Comparison of ENCODE assay signal across 10 cellular contexts in genomic region chr13:67023088-67023893, GRCh38.
A peak's percentile ranks its signal among the peaks of the same experiment; 100 is the strongest.
DNase-seq lines count a peak whose midpoint lies in the region; TF ChIP-seq lines count a peak whose summit lies in the region.
"Had no signal": no experiment of that assay in that cellular context is flagged by ENCODE, and none has a peak within 500 bp of the region (broad histone marks: within the 10 kb centered on the region; RNA-seq: fewer than 3 reads in every experiment).

No MANE protein-coding gene starts in this region.

- CTCF ChIA-PET in AG04450 (lab: Charles Lee): interaction anchor here (2.6 kb wide), 1 partner anchor 29 kb away, joined by 7 read pairs; no protein-coding TSS in a partner anchor

- TF ChIP-seq CTCF in AG04450 (IDR thresholded peaks at IDR 0.05; ENCODE audit: low read depth, low read length) (no peak), vagina (IDR thresholded peaks at IDR 0.05) (no peak)

- POLR2A ChIA-PET in AG04450 (lab: Yijun Ruan, JAX): no interaction called here

- H3K27me3 ChIP-seq in AG04450 (ENCODE audit: control insufficient read depth, insufficient read depth, low read length): no peaks in the 10 kb centered on the region
- H3K27me3 ChIP-seq in HUES6 (ENCODE audit: control insufficient read depth, insufficient read depth, low read length): no peaks in the 10 kb centered on the region
- no peaks in the 10 kb centered on the region for H3K27me3 ChIP-seq in vagina

- intact Hi-C loops in vagina (cut with DNase I): no loop called here

- no peak for TF ChIP-seq POLR2A in vagina (IDR thresholded peaks at IDR 0.05)

- H3K4me3 ChIP-seq in AG04450 (ENCODE audit: low read depth, low read length): no peak overlapping the region
- H3K4me3 ChIP-seq in HUES6 (ENCODE audit: low read depth, low read length): no peak overlapping the region
- H3K4me3 ChIP-seq in SK-N-MC: peak overlapping the region; percentile 51
- no peak overlapping the region for H3K4me3 ChIP-seq in vagina

- H3K36me3 ChIP-seq in HUES6 (ENCODE audit: control insufficient read depth, insufficient read depth, low read length): no peaks in the 10 kb centered on the region
- H3K36me3 ChIP-seq in SK-N-MC (ENCODE audit: insufficient read depth, low read length): no peaks in the 10 kb centered on the region
- no peaks in the 10 kb centered on the region for H3K36me3 ChIP-seq in vagina

- H3K9ac ChIP-seq in HUES6 (ENCODE audit: low read length) (no peak overlapping the region), SK-N-MC (ENCODE audit: insufficient read length) (no peak overlapping the region)
- H3K9ac ChIP-seq: parathyroid adenoma had no signal

- H3K27ac ChIP-seq in AG04450 (ENCODE audit: low read depth, low read length): no peak overlapping the region
- 0 out of 2 replicates have a peak overlapping the region, but pooled peaks have one; percentile 12 for H3K27ac ChIP-seq in HUES6 (ENCODE audit: low read depth, low read length)
- H3K27ac ChIP-seq in SK-N-MC: no peak overlapping the region
- no peak overlapping the region for H3K27ac ChIP-seq in vagina
- H3K27ac ChIP-seq: parathyroid adenoma had no signal

- DNase-seq in AG04450 (ENCODE audit: low read depth, low spot score) (peak; percentile 45), SK-N-MC (ENCODE audit: low read depth, low spot score) (peak; percentile 66), hepatic stellate cell (ENCODE audit: low spot score) (peak; percentile 16), NCI-H446 (lab: John Stamatoyannopoulos, UW) (no peak), vagina (ENCODE audit: extremely low spot score in 2 of 2) (no peak), NCI-H82 treated with DMSO at 0.1 percent for 48 hours (lab: John Stamatoyannopoulos, UW; ENCODE audit: unreplicated experiment) (no peak)
- DNase-seq in stimulated activated CD4-positive, alpha-beta T cell treated with anti-CD3 and anti-CD28 coated beads, Interleukin-4, amount 100 ng/mL, for 24 hours: no peak
- DNase-seq: endodermal cell had no signal

- H3K9me3 ChIP-seq in AG04450 (ENCODE audit: control insufficient read depth, insufficient read depth, low read length) (no peaks in the 10 kb centered on the region), HUES6 (ENCODE audit: control insufficient read depth, insufficient read depth, low read depth, low read length) (no peaks in the 10 kb centered on the region), SK-N-MC (ENCODE audit: low read depth, low read length) (no peaks in the 10 kb centered on the region), vagina (no peaks in the 10 kb centered on the region)

- peaks cover 17% of the 10 kb centered on the region for H3K4me1 ChIP-seq in HUES6 (ENCODE audit: control insufficient read depth, insufficient read depth, low read length)
- H3K4me1 ChIP-seq in vagina: no peaks in the 10 kb centered on the region
- H3K4me1 ChIP-seq: parathyroid adenoma had no signal

Comparison
In these comparisons a context has a peak if more than half of its experiments do, and no peak if none do; other contexts are left out.
1. DNase-seq: peak in AG04450 (single experiment), SK-N-MC (single experiment) and hepatic stellate cell (single experiment); none in NCI-H446 (0 of 2), stimulated activated CD4-positive, alpha-beta T cell treated with anti-CD3 and anti-CD28 coated beads, Interleukin-4, amount 100 ng/mL, for 24 hours (single experiment), vagina (0 of 2) and NCI-H82 treated with DMSO at 0.1 percent for 48 hours (single experiment).